Comparison of ENCODE assay signal across 8 cellular contexts in genomic region chr3:157130881-157131251, GRCh38. TPM values are rescaled to one million over a fixed set of nuclear protein-coding genes. Genes with fewer than 3 reads are reported as not detected.
A peak's percentile ranks its signal among the peaks of the same experiment; 100 is the strongest.
DNase-seq lines count a peak whose midpoint lies in the region; ATAC-seq and TF ChIP-seq lines count a peak whose summit lies in the region.

No MANE protein-coding gene starts in this region.

- no peaks in the 10 kb centered on the region for H3K36me3 ChIP-seq in CD4-positive, alpha-beta memory T cell (ENCODE audit: insufficient read depth, low read length)
- no peaks in the 10 kb centered on the region for H3K36me3 ChIP-seq in OCI-LY3 (replicated peaks; ENCODE audit: low read depth, low read length)
- H3K36me3 ChIP-seq in effector memory CD4-positive, alpha-beta T cell (ENCODE audit: control insufficient read depth, insufficient read depth, low read length): no peaks in the 10 kb centered on the region

- H3K27me3 ChIP-seq in CD4-positive, alpha-beta memory T cell (ENCODE audit: insufficient read depth, low read length): no peaks in the 10 kb centered on the region
- H3K27me3 ChIP-seq in OCI-LY3 (ENCODE audit: low read depth, low read length): no peaks in the 10 kb centered on the region
- no peaks in the 10 kb centered on the region for H3K27me3 ChIP-seq in effector memory CD4-positive, alpha-beta T cell (replicated peaks; ENCODE audit: control insufficient read depth, insufficient read depth, low read length, poor library complexity, severe bottlenecking)

- CTCF ChIA-PET in CD4-positive, alpha-beta memory T cell (lab: Charles Lee; ENCODE audit: partially characterized antibody): interaction anchor here (0.5 to 17.1 kb wide), 25 partner anchors 8 to 1086 kb away, joined by 3 to 346 read pairs (median 5); partner anchors contain the start of genes SSR3 and TIPARP

- no peaks in the 10 kb centered on the region for H3K79me2 ChIP-seq in OCI-LY3 (ENCODE audit: low read length)

- no peaks in the 10 kb centered on the region for H4K20me1 ChIP-seq in OCI-LY3 (ENCODE audit: insufficient read depth, low read length)

- H3K27ac ChIP-seq in CD4-positive, alpha-beta memory T cell (ENCODE audit: low read depth, low read length): peak overlapping the region; percentile 68
- no peak overlapping the region for H3K27ac ChIP-seq in OCI-LY3 (ENCODE audit: low read length)
- H3K27ac ChIP-seq in effector memory CD4-positive, alpha-beta T cell (ENCODE audit: insufficient read depth, low read length, poor library complexity, severe bottlenecking): peak overlapping the region; percentile 96

- peak overlapping the region; percentile 64 for H2AFZ ChIP-seq in OCI-LY3 (ENCODE audit: low read depth, low read length)

- no peak for TF ChIP-seq CTCF in OCI-LY3 (IDR thresholded peaks at IDR 0.05; ENCODE audit: low read depth, low read length)
- no peak for TF ChIP-seq CTCF in osteocyte (IDR thresholded peaks at IDR 0.05)

- no peaks in the 10 kb centered on the region for H3K9me3 ChIP-seq in CD4-positive, alpha-beta memory T cell (ENCODE audit: control insufficient read depth in 1 of 2, low read length in 2 of 2)
- H3K9me3 ChIP-seq in OCI-LY3 (ENCODE audit: insufficient read depth, low read length): no peaks in the 10 kb centered on the region
- H3K9me3 ChIP-seq in effector memory CD4-positive, alpha-beta T cell (ENCODE audit: control insufficient read depth, low read length): no peaks in the 10 kb centered on the region

- H3K4me2 ChIP-seq in OCI-LY3 (ENCODE audit: low read length): peak overlapping the region; percentile 75

- H3K4me3 ChIP-seq in CD4-positive, alpha-beta memory T cell (ENCODE audit: low read length in 2 of 2): no peak overlapping the region
- H3K4me3 ChIP-seq in OCI-LY3 (ENCODE audit: low read length): peak overlapping the region; percentile 25; the same call in 1 of the 2 replicates
- peak overlapping the region; percentile 8 for H3K4me3 ChIP-seq in effector memory CD4-positive, alpha-beta T cell (ENCODE audit: insufficient read depth, low read depth, low read length, poor library complexity, severe bottlenecking)

- no peak for DNase-seq in CD4-positive, alpha-beta memory T cell
- no peak for DNase-seq in effector memory CD4-positive, alpha-beta T cell
- DNase-seq in osteocyte (ENCODE audit: extremely low spot score, unreplicated experiment) (no peak), NCI-H526 treated with DMSO at 0.1 percent for 48 hours (lab: John Stamatoyannopoulos, UW) (no peak), COLO829 (ENCODE audit: low spot score) (no peak), HPDE6-E6E7 (ENCODE audit: extremely low spot score) (no peak)

- H3K27ac Mint-ChIP-seq in CD4-positive, alpha-beta memory T cell: peak overlapping the region; percentile 91 to 99 (median 97)
- peak overlapping the region; percentile 84 for H3K27ac Mint-ChIP-seq in osteocyte (ENCODE audit: unreplicated experiment)

- H3K4me1 ChIP-seq in CD4-positive, alpha-beta memory T cell (ENCODE audit: insufficient read depth, low read length): peaks cover 73% of the 10 kb centered on the region
- peaks cover 31% of the 10 kb centered on the region for H3K4me1 ChIP-seq in OCI-LY3 (ENCODE audit: low read length)
- peaks cover 44% of the 10 kb centered on the region for H3K4me1 ChIP-seq in effector memory CD4-positive, alpha-beta T cell (ENCODE audit: control insufficient read depth, insufficient read depth, low read length, poor library complexity, severe bottlenecking)

- no peaks in the 10 kb centered on the region for H3K27me3 Mint-ChIP-seq in CD4-positive, alpha-beta memory T cell
- no peaks in the 10 kb centered on the region for H3K27me3 Mint-ChIP-seq in osteocyte (ENCODE audit: unreplicated experiment)

- H3K9me3 Mint-ChIP-seq in CD4-positive, alpha-beta memory T cell: no peaks in the 10 kb centered on the region
- no peaks in the 10 kb centered on the region for H3K9me3 Mint-ChIP-seq in osteocyte (ENCODE audit: unreplicated experiment)

- peak overlapping the region in 7 of 8 donors; percentile 48 to 83 (median 76) for H3K4me3 Mint-ChIP-seq in CD4-positive, alpha-beta memory T cell
- no peak overlapping the region for H3K4me3 Mint-ChIP-seq in osteocyte (ENCODE audit: unreplicated experiment)

- intact Hi-C loops in CD4-positive, alpha-beta memory T cell (cut with micrococcal nuclease): loop anchor here (1.0 kb wide), 5 partner anchors 42 to 981 kb away; partner anchors contain the start of genes SSR3 and TIPARP

- POLR2A ChIA-PET in CD4-positive, alpha-beta memory T cell (lab: Charles Lee; ENCODE audit: partially characterized antibody): interaction anchor here (0.6 to 9.2 kb wide), 17 partner anchors 9 to 647 kb away, joined by 3 to 104 read pairs (median 3); partner anchors contain the start of genes CCNL1, SSR3 and TIPARP

- peaks cover 48 to 88% (median 66%) of the 10 kb centered on the region in 4 donors for H3K4me1 Mint-ChIP-seq in CD4-positive, alpha-beta memory T cell
- H3K4me1 Mint-ChIP-seq in osteocyte (ENCODE audit: unreplicated experiment): peaks cover 54% of the 10 kb centered on the region

- no peak for ATAC-seq in GM18870 (IDR thresholded peaks at IDR 0.05; ENCODE audit: unreplicated experiment)

- H3K36me3 Mint-ChIP-seq in CD4-positive, alpha-beta memory T cell: no peaks in the 10 kb centered on the region
- no peaks in the 10 kb centered on the region for H3K36me3 Mint-ChIP-seq in osteocyte (ENCODE audit: unreplicated experiment)

- H3K9ac ChIP-seq in OCI-LY3 (ENCODE audit: low read length): peak overlapping the region; percentile 12; the same call in 1 of the 2 replicates

RNA-seq across cellular contexts. Expression of gene CCNL1, which starts 29.1 kb away (rescaled TPM):
- 100 to 1,000 TPM; 327 to 330 TPM for total RNA-seq in CD4-positive, alpha-beta memory T cell
- polyA plus RNA-seq in CD4-positive, alpha-beta memory T cell: 10 to 100 TPM; 62.7 to 69.7 TPM
- total RNA-seq in osteocyte: 93.0 and 116 TPM in 2 replicates

Comparison
In these comparisons a context has a peak if more than half of its experiments do, and no peak if none do; other contexts are left out.
1. H3K4me3 ChIP-seq: peak in OCI-LY3 (single experiment) and effector memory CD4-positive, alpha-beta T cell (single experiment); none in CD4-positive, alpha-beta memory T cell (0 of 2).